ENCODE assay signal across 9 cellular contexts in the genomic region with DNA sequence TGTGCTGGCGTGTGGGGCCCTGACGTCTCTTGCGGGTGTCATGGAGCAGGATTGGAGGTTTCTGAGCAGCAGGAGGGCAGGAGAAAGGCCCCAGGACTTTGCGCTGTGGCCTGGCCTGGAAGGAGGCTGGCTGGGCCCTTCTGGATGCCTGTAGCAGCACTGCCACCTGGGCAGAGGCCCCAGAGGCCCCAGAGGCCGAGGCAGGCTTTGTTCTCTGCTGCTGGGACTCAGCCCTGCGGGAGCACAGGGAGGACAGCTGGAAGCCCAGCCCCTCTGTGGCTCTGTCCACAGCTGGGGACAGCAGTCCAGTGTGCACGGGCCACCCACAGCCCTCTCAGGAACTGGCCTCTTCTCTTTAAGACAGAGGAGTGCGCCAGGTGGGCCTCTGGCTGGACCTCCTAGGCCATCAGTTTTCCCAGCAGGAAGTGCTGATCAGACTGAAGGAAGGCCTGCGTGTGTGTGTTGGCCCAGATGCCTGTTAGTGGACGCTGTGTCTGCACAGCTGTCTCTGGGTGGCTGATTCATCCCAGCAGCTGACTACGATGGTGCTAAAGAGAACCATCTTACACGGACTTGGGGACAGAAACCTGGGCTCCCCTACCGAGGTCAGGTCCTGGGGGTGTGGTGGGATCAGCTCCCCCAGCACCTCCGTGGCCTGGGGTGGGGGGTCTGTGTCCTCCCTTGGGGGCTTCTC. TPM values are rescaled to one million over a fixed set of nuclear protein-coding genes. Genes with fewer than 3 reads are reported as not detected.
DNase-seq lines count a peak whose midpoint lies in the region; ATAC-seq and TF ChIP-seq lines count a peak whose summit lies in the region.
"Had no signal": no experiment of that assay in that cellular context is flagged by ENCODE, and none has a peak within 500 bp of the region (broad histone marks: within the 10 kb centered on the region; RNA-seq: fewer than 3 reads in every experiment).

No MANE protein-coding gene starts in this region.

- peak; percentile 19 to 76 for ATAC-seq in left cardiac atrium
- ATAC-seq in GM19328 (IDR thresholded peaks at IDR 0.05; ENCODE audit: unreplicated experiment), result no peak
- no peak for ATAC-seq in GM21576 (IDR thresholded peaks at IDR 0.05; ENCODE audit: unreplicated experiment)
- no peak for ATAC-seq in HG02970 (IDR thresholded peaks at IDR 0.05; ENCODE audit: low FRiP score, unreplicated experiment)
- ATAC-seq: naive thymus-derived CD4-positive, alpha-beta T cell had no signal

- intact Hi-C loops in left cardiac atrium (cut with DNase I), result no loop called here

- peak overlapping the region; percentile 16; the same call in 1 of the 2 replicates for H3K27ac ChIP-seq in VCaP

- no peak for TF ChIP-seq CTCF in VCaP (conservative IDR thresholded peaks at IDR 0.05)

- DNase-seq in HT1080 (ENCODE audit: low read depth), result peak; percentile 52
- peak; percentile 63 for DNase-seq in left cardiac atrium
- DNase-seq in stromal cell of bone marrow (ENCODE audit: low read depth), result peak; percentile 64
- DNase-seq: activated naive CD4-positive, alpha-beta T cell treated with Interleukin-2 at 50 U/mL for 16 hours; naive thymus-derived CD4-positive, alpha-beta T cell had no signal

RNA-seq across cellular contexts. Expression of gene ZNF750, which starts 26.8 kb away (rescaled TPM):
- not detected in 2 replicates for total RNA-seq in HT1080 (2014; rRNA removed; shearing (Covaris generic))
- polyA plus RNA-seq in HT1080 (2015; cell fraction: cytosol; rRNA removed), result not detected in 2 replicates
- not detected in 2 replicates for polyA plus RNA-seq in HT1080 (2015; cell fraction: nucleus; rRNA removed)
- total RNA-seq in left cardiac atrium, result not detected
- total RNA-seq: naive thymus-derived CD4-positive, alpha-beta T cell had no signal

Comparison
In these comparisons a context has a peak if more than half of its experiments do, and no peak if none do; other contexts are left out.
1. ATAC-seq: peak in left cardiac atrium (2 of 2); none in GM19328 (single experiment), GM21576 (single experiment) and HG02970 (single experiment).
2. Peak in every context shown above with its lines, with median percentiles within 50 percentile points of each other: DNase-seq.